1 cellular context compared by ENCODE assay signal in the genomic region with DNA sequence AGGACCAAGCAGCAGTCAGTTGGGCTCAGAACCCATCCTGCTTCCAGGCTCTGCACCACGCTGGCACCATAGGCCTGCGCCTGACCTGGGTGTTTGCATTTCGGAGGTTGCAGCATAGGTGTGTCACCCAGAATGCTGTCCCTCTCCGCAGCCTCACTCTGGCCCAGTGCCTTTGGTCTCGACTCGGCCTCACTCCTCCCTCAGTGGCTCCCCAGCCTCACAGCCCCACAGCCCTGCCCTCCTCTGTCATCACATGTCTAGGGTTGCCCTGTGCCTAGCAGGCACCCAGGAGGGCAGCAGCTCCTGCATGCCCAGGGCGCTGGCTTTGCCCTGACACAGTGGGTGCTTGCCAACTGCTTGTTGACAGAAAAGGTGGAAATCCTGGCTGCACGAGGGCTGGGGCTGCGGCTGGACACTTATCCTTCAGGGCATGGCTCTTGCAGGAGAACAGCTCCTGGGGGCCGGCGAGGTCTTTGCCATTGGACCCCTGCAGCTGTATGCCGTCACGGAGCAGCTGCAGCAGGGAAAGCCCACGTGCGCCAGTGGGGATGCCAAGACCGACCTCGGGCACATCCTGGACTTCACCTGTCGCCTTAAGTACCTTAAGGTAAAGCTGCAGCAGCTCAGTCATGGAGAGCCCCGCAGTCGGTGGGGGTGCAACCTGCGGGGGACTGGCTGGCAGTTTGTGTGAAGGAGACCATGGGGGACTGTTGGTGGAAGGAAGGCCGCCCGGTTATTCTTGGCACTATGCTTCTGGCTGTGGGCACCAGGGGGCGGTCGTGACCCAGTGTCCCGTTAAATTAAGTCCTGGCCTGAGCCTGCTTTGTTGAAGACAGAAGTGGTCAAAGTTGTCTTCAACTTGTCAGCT.
TF ChIP-seq lines count a peak whose summit lies in the region.

No MANE protein-coding gene starts in this region.

TF ChIP-seq in liver, 16 proteins besides CTCF, POLR2A, EP300 and RAD21 (continued from another document):
- TF ChIP-seq JUND (IDR thresholded peaks at IDR 0.05) = no peak
